In genomic region chr2:391658-392170, GRCh38 we compare ENCODE assay signal across 22 cellular contexts.
DNase-seq lines count a peak whose midpoint lies in the region; ATAC-seq and TF ChIP-seq lines count a peak whose summit lies in the region.
"Had no signal": no experiment of that assay in that cellular context is flagged by ENCODE, and none has a peak within 500 bp of the region (broad histone marks: within the 10 kb centered on the region; RNA-seq: fewer than 3 reads in every experiment).

No MANE protein-coding gene starts in this region.

- peak; percentile 52 for DNase-seq in activated CD4-positive, alpha-beta T cell treated with anti-CD3 and anti-CD28 coated beads, Interleukin-2, amount 10 ng/mL, durations not matched to agents 24 days and 14 days
- DNase-seq in activated CD4-positive, alpha-beta T cell treated with anti-CD3 and anti-CD28 coated beads for 1 hour: no peak
- peak; percentile 20 for DNase-seq in A172 (ENCODE audit: low spot score)
- peak; percentile 31 for DNase-seq in RWPE1 (ENCODE audit: low spot score)
- DNase-seq in mesenchymal stem cell: no peak
- DNase-seq in AML-193 (lab: John Stamatoyannopoulos, UW): no peak
- DNase-seq in left lobe of liver (ENCODE audit: low spot score): no peak
- DNase-seq: GDM1, GOT3, HCEC 1CT, KBM-7, MM.1S, NCI-H1048, NCI-H1417 treated with DMSO at 0.1 percent for 48 hours, NCI-H187, NCI-H2107, NCI-H748 treated with DMSO at 0.1 percent for 48 hours, Right ventricle myocardium superior had no signal

- H3K9me3 ChIP-seq in mesenchymal stem cell (ENCODE audit: control insufficient read depth, low read length): peaks cover 3% of the 10 kb centered on the region

- no peak overlapping the region for H2BK12ac ChIP-seq in mesenchymal stem cell (ENCODE audit: low read length in 2 of 2)

- no peak overlapping the region for H3K9ac ChIP-seq in mesenchymal stem cell (ENCODE audit: low read length)

- TF ChIP-seq CTCF in RWPE1 (conservative IDR thresholded peaks at IDR 0.05; ENCODE audit: low read depth): no peak

- no peak overlapping the region for H3K27ac Mint-ChIP-seq in activated CD4-positive, alpha-beta T cell treated with anti-CD3 and anti-CD28 coated beads, Interleukin-2, amount 10 ng/mL, durations not matched to agents 24 days and 14 days
- H3K27ac Mint-ChIP-seq: B cell, CD14-positive monocyte had no signal

- H3K23ac ChIP-seq in mesenchymal stem cell (ENCODE audit: low read length in 2 of 2): no peak overlapping the region

- 74% methylated on average over 7 of the region's 8 CpGs for WGBS in mesenchymal stem cell

- no peak overlapping the region for H3K4me2 ChIP-seq in mesenchymal stem cell (ENCODE audit: low read length, poor library complexity, severe bottlenecking)

- H3K14ac ChIP-seq in mesenchymal stem cell (ENCODE audit: low read length in 2 of 2): no peak overlapping the region

- H3K4me1 Mint-ChIP-seq in activated CD4-positive, alpha-beta T cell treated with anti-CD3 and anti-CD28 coated beads, Interleukin-2, amount 10 ng/mL, durations not matched to agents 24 days and 14 days: peaks cover 13% of the 10 kb centered on the region

- CTCF ChIA-PET in RWPE1 (lab: Yijun Ruan, JAX): no interaction called here

- no peaks in the 10 kb centered on the region for H3K9me3 Mint-ChIP-seq in activated CD4-positive, alpha-beta T cell treated with anti-CD3 and anti-CD28 coated beads, Interleukin-2, amount 10 ng/mL, durations not matched to agents 24 days and 14 days

- H3K36me3 Mint-ChIP-seq in activated CD4-positive, alpha-beta T cell treated with anti-CD3 and anti-CD28 coated beads, Interleukin-2, amount 10 ng/mL, durations not matched to agents 24 days and 14 days (ENCODE audit: low read depth): no peaks in the 10 kb centered on the region
- H3K36me3 Mint-ChIP-seq: CD14-positive monocyte had no signal

- H4K8ac ChIP-seq in mesenchymal stem cell (ENCODE audit: low read length): no peak overlapping the region

- no peak overlapping the region for H2AFZ ChIP-seq in mesenchymal stem cell (ENCODE audit: low read depth, low read length)

- intact Hi-C loops in activated CD4-positive, alpha-beta T cell treated with anti-CD3 and anti-CD28 coated beads, Interleukin-2, amount 10 ng/mL, durations not matched to agents 24 days and 14 days (cut with micrococcal nuclease): loop anchor here (5.0 kb wide), 1 partner anchor 41 kb away; no protein-coding TSS in a partner anchor

- no peak overlapping the region for H2BK5ac ChIP-seq in mesenchymal stem cell (ENCODE audit: low read depth, low read length, poor library complexity, severe bottlenecking)

- H3K4me3 Mint-ChIP-seq in activated CD4-positive, alpha-beta T cell treated with anti-CD3 and anti-CD28 coated beads, Interleukin-2, amount 10 ng/mL, durations not matched to agents 24 days and 14 days: no peak overlapping the region
- H3K4me3 Mint-ChIP-seq: B cell, CD14-positive monocyte had no signal

- H3K4me3 ChIP-seq in mesenchymal stem cell (ENCODE audit: insufficient read depth in 1 of 2, low read depth in 1 of 2, low read length in 2 of 2): no peak overlapping the region

- no peaks in the 10 kb centered on the region for H3K79me1 ChIP-seq in mesenchymal stem cell (replicated peaks; ENCODE audit: low read length, poor library complexity, severe bottlenecking)

- POLR2A ChIA-PET in RWPE1 (lab: Yijun Ruan, JAX; ENCODE audit: low non-redundant PET): no interaction called here

- H2BK15ac ChIP-seq in mesenchymal stem cell (ENCODE audit: low read depth, poor library complexity, severe bottlenecking): no peak overlapping the region

- H2AK5ac ChIP-seq in mesenchymal stem cell (ENCODE audit: low read length, severe bottlenecking): peak overlapping the region; percentile 71

- H3K4ac ChIP-seq in mesenchymal stem cell (ENCODE audit: low read depth in 1 of 2, low read length in 2 of 2): no peak overlapping the region

- H3K18ac ChIP-seq in mesenchymal stem cell (ENCODE audit: low read depth in 1 of 2, low read length in 2 of 2): no peak overlapping the region

- H4K91ac ChIP-seq in mesenchymal stem cell (ENCODE audit: low read length): no peak overlapping the region

- peaks cover 29% of the 10 kb centered on the region for H3K4me1 ChIP-seq in mesenchymal stem cell (ENCODE audit: control insufficient read depth, insufficient read depth, low read depth, low read length)

- H3K36me3 ChIP-seq in mesenchymal stem cell (ENCODE audit: control insufficient read depth in 1 of 2, insufficient read depth in 2 of 2, low read depth in 1 of 2, low read length in 2 of 2): no peaks in the 10 kb centered on the region

- H3K27ac ChIP-seq in RWPE1: peak overlapping the region; percentile 72
- no peak overlapping the region for H3K27ac ChIP-seq in mesenchymal stem cell (ENCODE audit: low read length, poor library complexity, severe bottlenecking)
- H3K27ac ChIP-seq: HL-60 had no signal

- H2BK120ac ChIP-seq in mesenchymal stem cell (ENCODE audit: low read depth, low read length): no peak overlapping the region

- no peak for ATAC-seq in GM21381 (IDR thresholded peaks at IDR 0.05; ENCODE audit: unreplicated experiment)
- no peak for ATAC-seq in left lobe of liver

- H3K27me3 Mint-ChIP-seq in activated CD4-positive, alpha-beta T cell treated with anti-CD3 and anti-CD28 coated beads, Interleukin-2, amount 10 ng/mL, durations not matched to agents 24 days and 14 days: peaks cover 2% of the 10 kb centered on the region
- H3K27me3 Mint-ChIP-seq: B cell had no signal

- H3K27me3 ChIP-seq in mesenchymal stem cell (ENCODE audit: control insufficient read depth in 1 of 2, insufficient read depth in 1 of 2, low read length in 2 of 2): peaks cover 0 to 5% of the 10 kb centered on the region in 2 experiments

Comparison
In these comparisons a context has a peak if more than half of its experiments do, and no peak if none do; other contexts are left out.
1. DNase-seq: peak in activated CD4-positive, alpha-beta T cell treated with anti-CD3 and anti-CD28 coated beads, Interleukin-2, amount 10 ng/mL, durations not matched to agents 24 days and 14 days (single experiment), A172 (single experiment) and RWPE1 (single experiment); none in activated CD4-positive, alpha-beta T cell treated with anti-CD3 and anti-CD28 coated beads for 1 hour (single experiment), mesenchymal stem cell (single experiment), AML-193 (0 of 2) and left lobe of liver (single experiment).